8 cellular contexts compared by ENCODE assay signal in genomic region chr2:27682334-27682771, GRCh38. TPM values are rescaled to one million over a fixed set of nuclear protein-coding genes. Genes with fewer than 3 reads are reported as not detected.
DNase-seq lines count a peak whose midpoint lies in the region; ATAC-seq, FAIRE-seq and TF ChIP-seq lines count a peak whose summit lies in the region.
"Not testable (repeated sequence)": the region's sequence is repeated elsewhere in the genome, so short reads cannot be mapped to it uniquely, and the experiment has no call there.

No MANE protein-coding gene starts in this region.

- not testable (repeated sequence) for H3K9me3 Mint-ChIP-seq in activated T-helper 1 cell treated with anti-CD3 and anti-CD28 coated beads, Interleukin-12 subunit alpha, Interleukin-12 subunit beta, Interleukin-2, Interleukin-4 antibody, amounts not matched to agents 30 ng/mL and 10 ng/mL and 1 ng/mL, durations not matched to agents 14 hours and 24 hours and 36 hours; stimulated activated naive CD8-positive, alpha-beta T cell treated with anti-CD3 and anti-CD28 coated beads, Interleukin-15, Interleukin-2, amounts not matched to agents 100 ng/mL and 50 ng/mL, for 24 hours

- ATAC-seq in RWPE2 (ENCODE audit: low read depth), result peak; percentile 87

- dilution Hi-C loops in mammary epithelial cell (cut with HindIII; ENCODE audit: low sequenced_read_pairs), result not testable (repeated sequence)

- DNase-seq in ACHN (peak; percentile 98), H54 (ENCODE audit: insufficient read length, low spot score) (peak; percentile 55), mammary epithelial cell (peak; percentile 87), fibroblast of peridontal ligament (ENCODE audit: extremely low read depth) (peak; percentile 91)
- DNase-seq in RWPE2 (ENCODE audit: low spot score); activated T-helper 1 cell treated with anti-CD3 and anti-CD28 coated beads, Interleukin-12 subunit alpha, Interleukin-12 subunit beta, Interleukin-2, Interleukin-4 antibody, amounts not matched to agents 30 ng/mL and 10 ng/mL and 1 ng/mL, durations not matched to agents 14 hours and 24 hours and 36 hours (ENCODE audit: low spot score): not testable (repeated sequence)

- H3K27ac ChIP-seq in RWPE2 (ENCODE audit: poor library complexity, severe bottlenecking), result peak overlapping the region; percentile 79
- H3K27ac ChIP-seq in mammary epithelial cell (ENCODE audit: insufficient read depth, low read depth, low read length), result peak overlapping the region; percentile 73
- H3K27ac ChIP-seq in mesodermal cell (ENCODE audit: low read depth, low read length, severe bottlenecking), result peak overlapping the region; percentile 92

- H3K4me1 Mint-ChIP-seq in activated T-helper 1 cell treated with anti-CD3 and anti-CD28 coated beads, Interleukin-12 subunit alpha, Interleukin-12 subunit beta, Interleukin-2, Interleukin-4 antibody, amounts not matched to agents 30 ng/mL and 10 ng/mL and 1 ng/mL, durations not matched to agents 14 hours and 24 hours and 36 hours (ENCODE audit: low read depth), result peaks cover 32% of the 10 kb centered on the region
- peaks cover 37% of the 10 kb centered on the region for H3K4me1 Mint-ChIP-seq in stimulated activated naive CD8-positive, alpha-beta T cell treated with anti-CD3 and anti-CD28 coated beads, Interleukin-15, Interleukin-2, amounts not matched to agents 100 ng/mL and 50 ng/mL, for 24 hours (ENCODE audit: low read depth)

- H3K4me1 ChIP-seq in RWPE2 (ENCODE audit: insufficient read depth, poor library complexity, severe bottlenecking), result peaks cover 23% of the 10 kb centered on the region
- H3K4me1 ChIP-seq in mammary epithelial cell (ENCODE audit: insufficient read depth, low read length), result peaks cover 35% of the 10 kb centered on the region
- H3K4me1 ChIP-seq in mesodermal cell (ENCODE audit: control insufficient read depth, insufficient read depth, low read length, poor library complexity, severe bottlenecking), result peaks cover 22% of the 10 kb centered on the region

- peak overlapping the region; percentile 74 for H3K27ac Mint-ChIP-seq in activated T-helper 1 cell treated with anti-CD3 and anti-CD28 coated beads, Interleukin-12 subunit alpha, Interleukin-12 subunit beta, Interleukin-2, Interleukin-4 antibody, amounts not matched to agents 30 ng/mL and 10 ng/mL and 1 ng/mL, durations not matched to agents 14 hours and 24 hours and 36 hours
- peak overlapping the region; percentile 84 for H3K27ac Mint-ChIP-seq in stimulated activated naive CD8-positive, alpha-beta T cell treated with anti-CD3 and anti-CD28 coated beads, Interleukin-15, Interleukin-2, amounts not matched to agents 100 ng/mL and 50 ng/mL, for 24 hours

- not testable (repeated sequence) for H3K27me3 ChIP-seq in RWPE2 (ENCODE audit: insufficient read depth, poor library complexity, severe bottlenecking); mammary epithelial cell (ENCODE audit: insufficient read depth, low read length)

- not testable (repeated sequence) for TF ChIP-seq POLR2A in H54 (IDR thresholded peaks at IDR 0.05; ENCODE audit: low read depth, low read length)

- peak; percentile 64 for FAIRE-seq in H54 (lab: Jason Lieb, UNC)

- not testable (repeated sequence) for H2AFZ ChIP-seq in mammary epithelial cell (ENCODE audit: low read depth, low read length)

- not testable (repeated sequence) for H3K79me2 ChIP-seq in mammary epithelial cell (ENCODE audit: insufficient read depth, low read length)

- H3K4me3 Mint-ChIP-seq in activated T-helper 1 cell treated with anti-CD3 and anti-CD28 coated beads, Interleukin-12 subunit alpha, Interleukin-12 subunit beta, Interleukin-2, Interleukin-4 antibody, amounts not matched to agents 30 ng/mL and 10 ng/mL and 1 ng/mL, durations not matched to agents 14 hours and 24 hours and 36 hours, result not testable (repeated sequence)
- H3K4me3 Mint-ChIP-seq in stimulated activated naive CD8-positive, alpha-beta T cell treated with anti-CD3 and anti-CD28 coated beads, Interleukin-15, Interleukin-2, amounts not matched to agents 100 ng/mL and 50 ng/mL, for 24 hours, result peak overlapping the region; percentile 44

- in situ Hi-C loops in ACHN (cut with HindIII; ENCODE audit: low pct_ligation_motif_present, low pct_unique_long_range_greater_than_20kb, low sequenced_read_pairs); mammary epithelial cell (cut with MboI; ENCODE audit: low sequenced_read_pairs in 2 of 2): not testable (repeated sequence)

- CTCF ChIA-PET in mammary epithelial cell (lab: Charles Lee; ENCODE audit: low non-redundant PET), result interaction anchor here (0.5 to 0.8 kb wide), 9 partner anchors 180 to 558 kb away, joined by 3 to 17 read pairs (median 4); partner anchors contain the start of gene PPM1G

- not testable (repeated sequence) for H3K4me3 ChIP-seq in RWPE2 (ENCODE audit: severe bottlenecking); mammary epithelial cell (replicated peaks in 1 of 3; ENCODE audit: insufficient read depth in 1 of 3, low read depth in 2 of 3, low read length in 3 of 3); mesodermal cell (ENCODE audit: extremely low read depth, insufficient read depth, low read length, poor library complexity, severe bottlenecking)

- 20% methylated on average over 5 of the region's 7 CpGs for WGBS in mammary epithelial cell (ENCODE audit: low coverage, missing lambda C conversion rate)
- 97 to 98% methylated on average over 3 to 5 of the region's 7 CpGs for WGBS in mesodermal cell (ENCODE audit: insufficient coverage in 2 of 2), 2 experiments

- not testable (repeated sequence) for TF ChIP-seq CTCF in RWPE2 (IDR thresholded peaks at IDR 0.05; ENCODE audit: poor library complexity, severe bottlenecking); mammary epithelial cell (conservative IDR thresholded peaks at IDR 0.05 in 1 of 2, IDR thresholded peaks at IDR 0.05 in 1 of 2; ENCODE audit: extremely low read depth in 1 of 2, insufficient read depth in 1 of 2, low read depth in 1 of 2, low read length in 2 of 2)

- not testable (repeated sequence) for BruUV-seq in mammary epithelial cell (replicated peaks; lab: Mats Ljungman, UMichigan)

- H3K27me3 Mint-ChIP-seq in activated T-helper 1 cell treated with anti-CD3 and anti-CD28 coated beads, Interleukin-12 subunit alpha, Interleukin-12 subunit beta, Interleukin-2, Interleukin-4 antibody, amounts not matched to agents 30 ng/mL and 10 ng/mL and 1 ng/mL, durations not matched to agents 14 hours and 24 hours and 36 hours (ENCODE audit: insufficient read depth); stimulated activated naive CD8-positive, alpha-beta T cell treated with anti-CD3 and anti-CD28 coated beads, Interleukin-15, Interleukin-2, amounts not matched to agents 100 ng/mL and 50 ng/mL, for 24 hours: not testable (repeated sequence)

- peak overlapping the region; percentile 58 for H3K4me2 ChIP-seq in mammary epithelial cell (ENCODE audit: insufficient read depth, low read depth, low read length)

- intact Hi-C loops in activated T-helper 1 cell treated with anti-CD3 and anti-CD28 coated beads, Interleukin-12 subunit alpha, Interleukin-12 subunit beta, Interleukin-2, Interleukin-4 antibody, amounts not matched to agents 30 ng/mL and 10 ng/mL and 1 ng/mL, durations not matched to agents 14 hours and 24 hours and 36 hours (cut with micrococcal nuclease), result not testable (repeated sequence)
- intact Hi-C loops in mammary epithelial cell (cut with micrococcal nuclease), result loop anchor here (5.0 kb wide), 1 partner anchor 45 kb away; no protein-coding TSS in a partner anchor

- H3K36me3 ChIP-seq in RWPE2 (ENCODE audit: low read depth) (peaks cover 62% of the 10 kb centered on the region), mammary epithelial cell (ENCODE audit: insufficient read depth, low read length) (peaks cover 16% of the 10 kb centered on the region), mesodermal cell (ENCODE audit: control insufficient read depth, insufficient read depth, low read length) (peaks cover 62% of the 10 kb centered on the region)

- H3K9me3 ChIP-seq in RWPE2 (ENCODE audit: severe bottlenecking); mammary epithelial cell (replicated peaks; ENCODE audit: insufficient read depth, low read length); mesodermal cell (ENCODE audit: control insufficient read depth, low read length): not testable (repeated sequence)

- H4K20me1 ChIP-seq in mammary epithelial cell (ENCODE audit: insufficient read depth, low read length), result not testable (repeated sequence)

- H3K9ac ChIP-seq in mammary epithelial cell (ENCODE audit: insufficient read depth, low read length), result peak overlapping the region; percentile 63

- H3K36me3 Mint-ChIP-seq in activated T-helper 1 cell treated with anti-CD3 and anti-CD28 coated beads, Interleukin-12 subunit alpha, Interleukin-12 subunit beta, Interleukin-2, Interleukin-4 antibody, amounts not matched to agents 30 ng/mL and 10 ng/mL and 1 ng/mL, durations not matched to agents 14 hours and 24 hours and 36 hours (ENCODE audit: low read depth), result peaks cover 31% of the 10 kb centered on the region
- H3K36me3 Mint-ChIP-seq in stimulated activated naive CD8-positive, alpha-beta T cell treated with anti-CD3 and anti-CD28 coated beads, Interleukin-15, Interleukin-2, amounts not matched to agents 100 ng/mL and 50 ng/mL, for 24 hours (ENCODE audit: low read depth), result peaks cover 55% of the 10 kb centered on the region

RNA-seq across cellular contexts. Expression of gene SLC4A1AP, which starts 18.7 kb away (rescaled TPM):
- 29.7 and 29.8 TPM in 2 replicates for total RNA-seq in activated T-helper 1 cell treated with anti-CD3 and anti-CD28 coated beads, Interleukin-12 subunit alpha, Interleukin-12 subunit beta, Interleukin-2, Interleukin-4 antibody, amounts not matched to agents 30 ng/mL and 10 ng/mL and 1 ng/mL, durations not matched to agents 14 hours and 24 hours and 36 hours
- total RNA-seq in mammary epithelial cell, result 10 to 100 TPM; 23.8 to 26.1 TPM
- 10.9 TPM for polyA plus RNA-seq in mammary epithelial cell
- 5.4 TPM for polyA minus RNA-seq in mammary epithelial cell
- 23.1 TPM for polyA plus RNA-seq in mesodermal cell (2013, experiment 1 of 2)
- 25.2 TPM for polyA plus RNA-seq in mesodermal cell (2013, experiment 2 of 2)

RNA-seq across cellular contexts. Expression of gene SUPT7L, which starts 18.9 kb away (rescaled TPM):
- 32.5 and 35.2 TPM in 2 replicates for total RNA-seq in activated T-helper 1 cell treated with anti-CD3 and anti-CD28 coated beads, Interleukin-12 subunit alpha, Interleukin-12 subunit beta, Interleukin-2, Interleukin-4 antibody, amounts not matched to agents 30 ng/mL and 10 ng/mL and 1 ng/mL, durations not matched to agents 14 hours and 24 hours and 36 hours
- total RNA-seq in mammary epithelial cell, result 10 to 100 TPM; 31.2 to 46.2 TPM
- 28.8 TPM for polyA plus RNA-seq in mammary epithelial cell
- 13.9 TPM for polyA minus RNA-seq in mammary epithelial cell
- polyA plus RNA-seq in mesodermal cell (2013, experiment 1 of 2), result 33.6 TPM
- polyA plus RNA-seq in mesodermal cell (2013, experiment 2 of 2), result 32.2 TPM

RNA-seq across cellular contexts. Expression of gene GPN1, which starts 53.5 kb away (rescaled TPM):
- 48.3 and 51.0 TPM in 2 replicates for total RNA-seq in activated T-helper 1 cell treated with anti-CD3 and anti-CD28 coated beads, Interleukin-12 subunit alpha, Interleukin-12 subunit beta, Interleukin-2, Interleukin-4 antibody, amounts not matched to agents 30 ng/mL and 10 ng/mL and 1 ng/mL, durations not matched to agents 14 hours and 24 hours and 36 hours
- total RNA-seq in mammary epithelial cell, result 10 to 100 TPM; 42.9 to 46.8 TPM
- 64.0 TPM for polyA plus RNA-seq in mammary epithelial cell
- 75.2 TPM for polyA minus RNA-seq in mammary epithelial cell
- polyA plus RNA-seq in mesodermal cell (2013, experiment 1 of 2), result 50.9 TPM
- polyA plus RNA-seq in mesodermal cell (2013, experiment 2 of 2), result 53.0 TPM

RNA-seq across cellular contexts. Expression of gene CCDC121, which starts 53.5 kb away (rescaled TPM):
- total RNA-seq in activated T-helper 1 cell treated with anti-CD3 and anti-CD28 coated beads, Interleukin-12 subunit alpha, Interleukin-12 subunit beta, Interleukin-2, Interleukin-4 antibody, amounts not matched to agents 30 ng/mL and 10 ng/mL and 1 ng/mL, durations not matched to agents 14 hours and 24 hours and 36 hours, result 0.66 and 1.3 TPM in 2 replicates
- total RNA-seq in mammary epithelial cell, result 1 to 10 TPM; 1.2 to 1.9 TPM
- polyA plus RNA-seq in mammary epithelial cell, result 1.0 TPM
- not detected for polyA minus RNA-seq in mammary epithelial cell
- polyA plus RNA-seq in mesodermal cell (2013, experiment 1 of 2), result 3.1 TPM
- polyA plus RNA-seq in mesodermal cell (2013, experiment 2 of 2), result 3.5 TPM
